ENCODE assay signal across 15 cellular contexts in the genomic region with DNA sequence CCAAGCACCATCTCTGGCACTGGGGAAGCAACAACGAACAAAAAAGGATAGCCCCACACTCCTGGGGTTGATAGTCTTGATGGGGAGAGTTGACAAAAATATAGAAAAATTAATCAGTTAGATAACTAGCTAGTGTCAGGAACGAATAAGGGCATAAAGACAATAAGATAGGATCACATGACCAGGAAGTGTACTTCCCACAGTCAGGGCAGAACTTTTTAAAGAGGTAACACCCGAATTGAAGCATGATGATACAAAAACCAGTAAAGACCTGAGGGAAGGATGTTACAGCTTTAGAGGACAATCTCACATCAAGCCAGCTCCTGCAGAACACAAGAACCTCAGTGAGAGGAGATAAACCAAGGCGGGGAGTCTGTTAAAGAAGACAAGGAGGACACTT.
DNase-seq lines count a peak whose midpoint lies in the region; ATAC-seq and TF ChIP-seq lines count a peak whose summit lies in the region.
"Had no signal": no experiment of that assay in that cellular context is flagged by ENCODE, and none has a peak within 500 bp of the region (broad histone marks: within the 10 kb centered on the region; RNA-seq: fewer than 3 reads in every experiment).

No MANE protein-coding gene starts in this region.

- DNase-seq in Caco-2 (no peak), heart right ventricle (no peak), medulla oblongata (ENCODE audit: extremely low spot score) (no peak), NCI-H1105 treated with DMSO at 0.1 percent for 48 hours (lab: John Stamatoyannopoulos, UW) (no peak), MCF 10A (ENCODE audit: unreplicated experiment) (no peak)
- DNase-seq: activated CD4-positive, CD25-positive, alpha-beta regulatory T cell; DMS 273 treated with DMSO at 0.1 percent for 48 hours; foreskin keratinocyte; NCI-H2029 treated with DMSO at 0.1 percent for 48 hours; posterior cingulate gyrus; stimulated activated CD8-positive, alpha-beta memory T cell treated with anti-CD3 and anti-CD28 coated beads, Interleukin-4, amount 100 ng/mL, for 48 hours had no signal

- intact Hi-C loops in Caco-2 (cut with micrococcal nuclease; ENCODE audit: unreplicated experiment) (no loop called here), heart right ventricle (cut with DNase I) (no loop called here), MCF 10A (cut with micrococcal nuclease) (no loop called here)

- CTCF ChIA-PET in Caco-2 (lab: Charles Lee): interaction anchor here (0.7 kb wide), 1 partner anchor 89 kb away, joined by 3 read pairs; no protein-coding TSS in a partner anchor
- CTCF ChIA-PET in MCF 10A (lab: Yijun Ruan, JAX): interaction anchor here (0.6 to 0.7 kb wide), 2 partner anchors 197 to 317 kb away, joined by 3 read pairs; no protein-coding TSS in a partner anchor

- H3K27ac ChIP-seq in SU-DHL-6 (ENCODE audit: low read depth, low read length) (no peak overlapping the region), heart right ventricle (no peak overlapping the region)
- H3K27ac ChIP-seq: foreskin keratinocyte had no signal

- H3K4me3 ChIP-seq in Caco-2 (ENCODE audit: low read depth, low read length) (no peak overlapping the region), SU-DHL-6 (ENCODE audit: insufficient read depth, low read length, poor library complexity, severe bottlenecking) (no peak overlapping the region), heart right ventricle (no peak overlapping the region)

- H3K4me1 Mint-ChIP-seq in Caco-2 (ENCODE audit: low read depth, unreplicated experiment) (peaks cover 18% of the 10 kb centered on the region), MCF 10A (ENCODE audit: insufficient read depth, unreplicated experiment) (no peaks in the 10 kb centered on the region)

- WGBS in heart right ventricle, 2 donors: 51 to 54% methylated on average over 4 of the region's 4 CpGs

- H3K9me2 ChIP-seq in SU-DHL-6 (replicated peaks; ENCODE audit: insufficient read depth, low read length): no peaks in the 10 kb centered on the region

- H3K9me3 ChIP-seq in Caco-2: no peaks in the 10 kb centered on the region
- H3K9me3 ChIP-seq in SU-DHL-6 (ENCODE audit: insufficient read depth, low read length): no peaks in the 10 kb centered on the region
- peaks cover 0 to 7% (median 0%) of the 10 kb centered on the region in 11 donors for H3K9me3 ChIP-seq in heart right ventricle

- H3K27me3 Mint-ChIP-seq in Caco-2 (ENCODE audit: insufficient read depth, unreplicated experiment) (no peaks in the 10 kb centered on the region), MCF 10A (ENCODE audit: insufficient read depth, unreplicated experiment) (peaks cover 29% of the 10 kb centered on the region)

- POLR2A ChIA-PET in Caco-2 (lab: Charles Lee): no interaction called here
- POLR2A ChIA-PET in MCF 10A (lab: Yijun Ruan, JAX): no interaction called here

- H3K79me2 ChIP-seq in SU-DHL-6 (ENCODE audit: insufficient read depth, low read length): no peaks in the 10 kb centered on the region

- no peaks in the 10 kb centered on the region for H3F3A ChIP-seq in SU-DHL-6 (ENCODE audit: insufficient read depth)

- H3K36me3 Mint-ChIP-seq in Caco-2 (ENCODE audit: insufficient read depth, unreplicated experiment): no peaks in the 10 kb centered on the region
- no peaks in the 10 kb centered on the region for H3K36me3 Mint-ChIP-seq in MCF 10A (ENCODE audit: insufficient read depth, unreplicated experiment)
- H3K36me3 Mint-ChIP-seq: mesothelial cell of epicardium had no signal

- TF ChIP-seq CTCF in Caco-2 (IDR thresholded peaks at IDR 0.05; ENCODE audit: insufficient read depth in 1 of 2, low read depth in 1 of 2, low read length in 1 of 2, severe bottlenecking in 1 of 2, unreplicated experiment in 1 of 2) (no peak), SU-DHL-6 (IDR thresholded peaks at IDR 0.05; ENCODE audit: insufficient read depth, low read length, poor library complexity, severe bottlenecking) (no peak), heart right ventricle (IDR thresholded peaks at IDR 0.05) (no peak), MCF 10A (IDR thresholded peaks at IDR 0.05; ENCODE audit: unreplicated experiment) (no peak)

- H3K4me2 ChIP-seq in SU-DHL-6 (ENCODE audit: low read depth, low read length, poor library complexity, severe bottlenecking): peak overlapping the region; percentile 14

- H3K9me3 Mint-ChIP-seq in Caco-2 (ENCODE audit: unreplicated experiment) (no peaks in the 10 kb centered on the region), MCF 10A (ENCODE audit: unreplicated experiment) (peaks cover 7% of the 10 kb centered on the region)

- H3K36me3 ChIP-seq in Caco-2 (ENCODE audit: control insufficient read depth, insufficient read depth, low read length) (no peaks in the 10 kb centered on the region), SU-DHL-6 (ENCODE audit: low read length) (no peaks in the 10 kb centered on the region), heart right ventricle (no peaks in the 10 kb centered on the region)

- H3K27ac Mint-ChIP-seq in Caco-2 (ENCODE audit: unreplicated experiment) (peak overlapping the region; percentile 15), MCF 10A (ENCODE audit: low read depth, unreplicated experiment) (no peak overlapping the region)
- H3K27ac Mint-ChIP-seq: mesothelial cell of epicardium had no signal

- H3K4me1 ChIP-seq in Caco-2 (peaks cover 10% of the 10 kb centered on the region), heart right ventricle (no peaks in the 10 kb centered on the region)
- H3K4me1 ChIP-seq: foreskin keratinocyte had no signal

- H3K9ac ChIP-seq in SU-DHL-6 (ENCODE audit: low read length): no peak overlapping the region

- no TSS peak for BruUV-seq in Caco-2 (replicated peaks; lab: Mats Ljungman, UMichigan)
- no TSS peak for BruUV-seq in MCF 10A (replicated peaks; lab: Mats Ljungman, UMichigan)

- no peak overlapping the region for H2AFZ ChIP-seq in SU-DHL-6 (ENCODE audit: low read depth, low read length, severe bottlenecking)

- H3K27me3 ChIP-seq in Caco-2 (replicated peaks; ENCODE audit: control insufficient read depth, insufficient read depth, low read length) (no peaks in the 10 kb centered on the region), SU-DHL-6 (ENCODE audit: low read length) (no peaks in the 10 kb centered on the region), heart right ventricle (peaks cover 0 to 4% (median 0%) of the 10 kb centered on the region in 7 donors)
- H3K27me3 ChIP-seq: foreskin keratinocyte had no signal

- H3K4me3 Mint-ChIP-seq in Caco-2 (ENCODE audit: unreplicated experiment) (no peak overlapping the region), MCF 10A (ENCODE audit: unreplicated experiment) (no peak overlapping the region)
- H3K4me3 Mint-ChIP-seq: mesothelial cell of epicardium had no signal

- H4K20me1 ChIP-seq in SU-DHL-6 (ENCODE audit: low read depth, low read length): no peaks in the 10 kb centered on the region

- peak; percentile 24 for ATAC-seq in GM21367 (IDR thresholded peaks at IDR 0.05; ENCODE audit: unreplicated experiment)
- ATAC-seq in HG03064 (IDR thresholded peaks at IDR 0.05; ENCODE audit: low read depth, unreplicated experiment): peak; percentile 22
- ATAC-seq in heart right ventricle: no peak
- ATAC-seq: foreskin keratinocyte had no signal

Comparison
In these comparisons a context has a peak if more than half of its experiments do, and no peak if none do; other contexts are left out.
1. ATAC-seq: peak in GM21367 (single experiment) and HG03064 (single experiment); none in heart right ventricle (0 of 8).